Comparison of ENCODE assay signal across 34 cellular contexts in the genomic region with DNA sequence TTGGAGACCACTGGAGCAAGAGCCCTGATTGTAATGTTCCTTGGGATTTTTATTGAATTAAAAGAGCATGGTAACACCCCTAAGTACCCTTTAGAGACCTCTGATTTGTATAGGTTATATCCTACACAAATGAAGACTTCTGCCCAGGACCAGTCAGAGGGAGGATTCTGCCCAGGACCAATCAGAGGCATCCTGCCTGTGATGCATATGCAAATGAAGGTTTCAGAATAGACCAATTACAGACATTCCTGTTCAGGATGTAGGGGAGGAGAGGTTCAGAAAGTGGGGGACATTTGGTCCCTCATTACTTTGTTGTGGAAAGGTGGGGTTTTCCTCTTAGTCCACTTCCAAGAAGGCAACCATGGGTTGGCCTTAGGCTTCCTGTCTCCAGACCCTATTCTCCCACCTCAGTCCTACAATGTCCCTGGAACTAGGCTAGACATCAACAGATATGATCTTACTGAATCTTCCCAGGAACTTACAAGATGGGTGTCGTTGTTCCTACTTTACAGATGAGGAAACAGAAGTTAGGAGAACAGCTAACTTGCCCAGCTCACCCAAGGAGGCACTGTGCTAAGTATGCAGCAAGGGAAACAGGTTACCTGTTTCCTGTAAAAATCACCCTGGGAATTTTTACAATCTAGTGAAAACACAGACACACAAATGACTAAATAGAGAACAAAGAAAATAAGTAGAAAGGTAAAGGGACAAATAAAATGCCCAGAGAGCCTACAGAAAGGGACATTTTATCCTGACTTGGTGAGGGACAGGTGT.
"Had no signal": no experiment of that assay in that cellular context is flagged by ENCODE, and none has a peak within 500 bp of the region (broad histone marks: within the 10 kb centered on the region; RNA-seq: fewer than 3 reads in every experiment).

No MANE protein-coding gene starts in this region.

- H3K4me3 ChIP-seq: ascending aorta, cardiac muscle cell, coronary artery, dorsolateral prefrontal cortex, heart left ventricle, pancreas, prostate gland, skin epidermis, stomach, thyroid gland, upper lobe of left lung had no signal

- H3K4me1 Mint-ChIP-seq: brain, immature natural killer cell, naive B cell had no signal

- DNase-seq: activated CD4-positive, alpha-beta memory T cell treated with anti-CD3 and anti-CD28 coated beads, Interleukin-2, amount 10 ng/mL, durations not matched to agents 7 days and 5 days; activated CD4-positive, alpha-beta T cell treated with anti-CD3 and anti-CD28 coated beads, Interleukin-2, amount 10 ng/mL, durations not matched to agents 24 days and 14 days; activated CD8-positive, alpha-beta memory T cell treated with anti-CD3 and anti-CD28 coated beads, Interleukin-2, amount 10 ng/mL, durations not matched to agents 7 days and 5 days; activated gamma-delta T cell treated with Interleukin-2 at 50 U/mL for 16 hours; activated naive CD4-positive, alpha-beta T cell treated with anti-CD3 and anti-CD28 coated beads, Interleukin-2, amount 50 U/mL, for 16 hours; cerebellar nuclear complex; dorsolateral prefrontal cortex; effector memory CD4-positive, alpha-beta T cell; heart left ventricle; hypothalamus; immature natural killer cell; kidney; left colon; mammary epithelial cell; naive B cell; pancreas; retina; stimulated activated CD4-positive, alpha-beta T cell treated with anti-CD3 and anti-CD28 coated beads, Interleukin-12 subunit alpha, Interleukin-12 subunit beta, amount 100 ng/mL, for 4 hours; stimulated activated CD4-positive, alpha-beta T cell treated with anti-CD3 and anti-CD28 coated beads, Interleukin-4, amount 100 ng/mL, for 1 hour; stomach; SW 1271; T1000; thyroid gland; upper lobe of left lung; WERI-Rb-1 had no signal

- H3K36me3 Mint-ChIP-seq: brain, immature natural killer cell, naive B cell had no signal

- H3K4me3 Mint-ChIP-seq: activated CD4-positive, alpha-beta memory T cell treated with anti-CD3 and anti-CD28 coated beads, Interleukin-2, amount 10 ng/mL, durations not matched to agents 7 days and 5 days; activated CD4-positive, alpha-beta T cell treated with anti-CD3 and anti-CD28 coated beads, Interleukin-2, amount 10 ng/mL, durations not matched to agents 24 days and 14 days; activated CD8-positive, alpha-beta memory T cell treated with anti-CD3 and anti-CD28 coated beads, Interleukin-2, amount 10 ng/mL, durations not matched to agents 7 days and 5 days; brain; immature natural killer cell; T-helper 1 cell treated with Interleukin-12 subunit alpha and Interleukin-12 subunit beta and Interleukin-4 antibody, amounts not matched to agents 30 μg/mL and 1 μg/mL, for 36 hours had no signal

- H3K27me3 ChIP-seq: ascending aorta, cardiac muscle cell, dorsolateral prefrontal cortex, heart left ventricle, pancreas, stomach, thyroid gland, upper lobe of left lung had no signal

- FAIRE-seq: kidney, pancreas had no signal

- H3K27ac ChIP-seq: ascending aorta, cardiac muscle cell, coronary artery, dorsolateral prefrontal cortex, heart left ventricle, pancreas, prostate gland, skin epidermis, stomach, thyroid gland, upper lobe of left lung, WERI-Rb-1 had no signal

- H3K36me3 ChIP-seq: ascending aorta, cardiac muscle cell, heart left ventricle, pancreas, prostate gland, stomach, thyroid gland, upper lobe of left lung, WERI-Rb-1 had no signal

- H3K4me1 ChIP-seq: ascending aorta, heart left ventricle, pancreas, prostate gland, stomach, thyroid gland, upper lobe of left lung had no signal

- H3K27ac Mint-ChIP-seq: activated CD4-positive, alpha-beta memory T cell treated with anti-CD3 and anti-CD28 coated beads, Interleukin-2, amount 10 ng/mL, durations not matched to agents 7 days and 5 days; activated CD4-positive, alpha-beta T cell treated with anti-CD3 and anti-CD28 coated beads, Interleukin-2, amount 10 ng/mL, durations not matched to agents 24 days and 14 days; activated CD8-positive, alpha-beta memory T cell treated with anti-CD3 and anti-CD28 coated beads, Interleukin-2, amount 10 ng/mL, durations not matched to agents 7 days and 5 days; brain; immature natural killer cell; naive B cell; T-helper 1 cell treated with Interleukin-12 subunit alpha and Interleukin-12 subunit beta and Interleukin-4 antibody, amounts not matched to agents 30 μg/mL and 1 μg/mL, for 36 hours had no signal

- H3K9me3 Mint-ChIP-seq: activated CD4-positive, alpha-beta T cell treated with anti-CD3 and anti-CD28 coated beads, Interleukin-2, amount 10 ng/mL, durations not matched to agents 24 days and 14 days; brain; immature natural killer cell; T-helper 1 cell treated with Interleukin-12 subunit alpha and Interleukin-12 subunit beta and Interleukin-4 antibody, amounts not matched to agents 30 μg/mL and 1 μg/mL, for 36 hours had no signal

- ATAC-seq: activated CD4-positive, CD25-positive, alpha-beta regulatory T cell treated with anti-CD3 and anti-CD28 coated beads, Interleukin-2, amount 50 U/mL, for 24 hours; activated CD8-positive, alpha-beta memory T cell treated with anti-CD3 and anti-CD28 coated beads, Interleukin-2, amount 10 ng/mL, durations not matched to agents 7 days and 5 days; heart left ventricle; left colon; pancreas; sciatic nerve had no signal

- H3K9me3 ChIP-seq: ascending aorta, heart left ventricle, pancreas, prostate gland, stomach, thyroid gland, upper lobe of left lung had no signal
